20 cellular contexts compared by ENCODE assay signal in the genomic region with DNA sequence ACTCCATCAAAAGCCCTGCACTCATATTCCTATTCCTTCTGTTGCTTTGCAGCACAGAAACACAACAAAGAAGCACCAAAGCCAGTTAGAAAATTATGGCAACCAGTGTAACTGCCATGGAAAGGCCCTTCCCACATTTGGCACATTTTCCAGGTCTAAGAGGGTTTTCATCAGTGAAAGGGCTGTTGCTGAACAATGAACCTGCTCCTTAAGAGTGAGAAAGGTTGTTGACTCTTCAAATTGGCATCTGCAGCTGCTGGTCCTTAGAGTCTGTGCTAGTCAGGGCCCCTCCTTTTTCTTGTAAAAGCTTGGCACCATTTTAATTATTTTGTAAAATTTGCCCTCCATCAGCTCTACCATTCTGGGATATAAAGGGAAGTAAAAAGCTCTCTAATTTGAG.
DNase-seq lines count a peak whose midpoint lies in the region; ATAC-seq and TF ChIP-seq lines count a peak whose summit lies in the region.
"Had no signal": no experiment of that assay in that cellular context is flagged by ENCODE, and none has a peak within 500 bp of the region (broad histone marks: within the 10 kb centered on the region; RNA-seq: fewer than 3 reads in every experiment).

No MANE protein-coding gene starts in this region.

- H3K36me3 ChIP-seq in HUES64 (ENCODE audit: insufficient read depth, low read length) (no peaks in the 10 kb centered on the region), neuronal stem cell (replicated peaks in 1 of 2; ENCODE audit: control insufficient read depth in 2 of 2, insufficient read depth in 2 of 2, low read length in 2 of 2) (no peaks in the 10 kb centered on the region)
- H3K36me3 ChIP-seq: sigmoid colon, thoracic aorta had no signal

- no peak overlapping the region for H4K8ac ChIP-seq in neuronal stem cell (ENCODE audit: low read depth, low read length)

- H3K27me3 ChIP-seq in HUES64 (ENCODE audit: insufficient read depth, low read length), result peaks cover 16% of the 10 kb centered on the region
- H3K27me3 ChIP-seq in neuronal stem cell (ENCODE audit: control insufficient read depth in 3 of 3, insufficient read depth in 3 of 3, low read depth in 1 of 3, low read length in 3 of 3), result no peaks in the 10 kb centered on the region
- H3K27me3 ChIP-seq: sigmoid colon had no signal

- no peak overlapping the region for H2BK12ac ChIP-seq in neuronal stem cell (ENCODE audit: low read length)

- H3K4me2 ChIP-seq in neuronal stem cell (ENCODE audit: insufficient read depth, low read length, poor library complexity, severe bottlenecking), result no peak overlapping the region

- H2AFZ ChIP-seq in neuronal stem cell (ENCODE audit: low read length), result peak overlapping the region; percentile 62

- no peak overlapping the region for H3K14ac ChIP-seq in neuronal stem cell (ENCODE audit: low read length)

- no peak for TF ChIP-seq CTCF in HFFc6 (IDR thresholded peaks at IDR 0.05)

- H3K79me1 ChIP-seq in neuronal stem cell (ENCODE audit: low read depth, low read length), result no peaks in the 10 kb centered on the region

- no peak overlapping the region for H3K23ac ChIP-seq in neuronal stem cell (ENCODE audit: low read depth, low read length, poor library complexity)

- no peaks in the 10 kb centered on the region for H3K9me3 Mint-ChIP-seq in HFFc6
- H3K9me3 Mint-ChIP-seq: activated T-helper 1 cell treated with anti-CD3 and anti-CD28 coated beads, Interleukin-12 subunit alpha, Interleukin-12 subunit beta, Interleukin-2, Interleukin-4 antibody, amounts not matched to agents 30 ng/mL and 10 ng/mL and 1 ng/mL, durations not matched to agents 14 hours and 24 hours and 36 hours had no signal

- peaks cover 23% of the 10 kb centered on the region for H3K4me1 Mint-ChIP-seq in HFFc6 (ENCODE audit: low read depth)
- H3K4me1 Mint-ChIP-seq: B cell had no signal

- H3K4me3 Mint-ChIP-seq in HFFc6, result no peak overlapping the region
- H3K4me3 Mint-ChIP-seq: activated CD8-positive, alpha-beta T cell treated with anti-CD3 and anti-CD28 coated beads, Interleukin-2, amount 10 ng/mL, durations not matched to agents 7 days and 5 days; activated T-helper 1 cell treated with anti-CD3 and anti-CD28 coated beads, Interleukin-12 subunit alpha, Interleukin-12 subunit beta, Interleukin-2, Interleukin-4 antibody, amounts not matched to agents 30 ng/mL and 10 ng/mL and 1 ng/mL, durations not matched to agents 14 hours and 24 hours and 36 hours; B cell had no signal

- peak overlapping the region; percentile 84 for H3K27ac ChIP-seq in HUES64 (ENCODE audit: low read depth, low read length)
- no peak overlapping the region for H3K27ac ChIP-seq in neuronal stem cell (replicated peaks; ENCODE audit: low read length)
- H3K27ac ChIP-seq: sigmoid colon, thoracic aorta had no signal

- H3K9me3 ChIP-seq in HUES64 (ENCODE audit: insufficient read depth, low read depth, low read length), result no peaks in the 10 kb centered on the region
- no peaks in the 10 kb centered on the region for H3K9me3 ChIP-seq in neuronal stem cell (replicated peaks in 1 of 2; ENCODE audit: control insufficient read depth in 2 of 2, insufficient read depth in 1 of 2, low read depth in 1 of 2, low read length in 2 of 2)
- H3K9me3 ChIP-seq: sigmoid colon, thoracic aorta had no signal

- no peaks in the 10 kb centered on the region for H3K27me3 Mint-ChIP-seq in HFFc6 (ENCODE audit: insufficient read depth)

- no peak overlapping the region for H2BK120ac ChIP-seq in neuronal stem cell (ENCODE audit: low read depth, low read length)

- H4K91ac ChIP-seq in neuronal stem cell (ENCODE audit: low read depth, low read length, poor library complexity), result no peak overlapping the region

- H2AK5ac ChIP-seq in neuronal stem cell (ENCODE audit: low read depth, low read length), result no peak overlapping the region

- H3K4me1 ChIP-seq in HUES64 (ENCODE audit: insufficient read depth, low read length) (peaks cover 65% of the 10 kb centered on the region), neuronal stem cell (ENCODE audit: control insufficient read depth in 2 of 2, insufficient read depth in 1 of 2, low read depth in 1 of 2, low read length in 2 of 2) (peaks cover 6 to 12% of the 10 kb centered on the region in 2 donors)

- H3K9ac ChIP-seq in HUES64 (ENCODE audit: low read depth, low read length), result peak overlapping the region; percentile 5; the same call in 1 of the 2 replicates
- H3K9ac ChIP-seq in neuronal stem cell (ENCODE audit: low read depth, low read length, poor library complexity), result no peak overlapping the region

- H3K4me3 ChIP-seq in HUES64 (ENCODE audit: low read length), result 0 out of 2 replicates have a peak overlapping the region, but pooled peaks have one; percentile 12
- no peak overlapping the region for H3K4me3 ChIP-seq in neuronal stem cell (ENCODE audit: low read length in 2 of 2)
- H3K4me3 ChIP-seq: sigmoid colon, thoracic aorta had no signal

- peak; percentile 42 to 83 for DNase-seq in NCI-H2081 (lab: John Stamatoyannopoulos, UW)
- peak; percentile 93 for DNase-seq in NCI-H774 (lab: John Stamatoyannopoulos, UW)
- DNase-seq in neuronal stem cell (ENCODE audit: low spot score), result no peak
- no peak for DNase-seq in HFFc6
- DNase-seq: activated CD8-positive, alpha-beta T cell treated with anti-CD3 and anti-CD28 coated beads, Interleukin-2, amount 10 ng/mL, durations not matched to agents 7 days and 5 days; caudate nucleus; effector CD8-positive, alpha-beta T cell; H7; midbrain; NK-92 treated with Interleukin-12 subunit alpha and Interleukin-12 subunit beta, amount 100 ng/mL, for 24 hours; nucleus accumbens; sigmoid colon; stimulated activated CD4-positive, alpha-beta T cell treated with anti-CD3 and anti-CD28 coated beads, Interleukin-2, amount 100 ng/mL, for 24 hours; T-helper 1 cell had no signal

- H2BK15ac ChIP-seq in neuronal stem cell (ENCODE audit: low read length), result no peak overlapping the region

- H3K4ac ChIP-seq in neuronal stem cell (ENCODE audit: low read length), result no peak overlapping the region

- no peak for ATAC-seq in HG02840 (IDR thresholded peaks at IDR 0.05; ENCODE audit: low FRiP score, unreplicated experiment)
- ATAC-seq in HG02798 (IDR thresholded peaks at IDR 0.05; ENCODE audit: poor library complexity, unreplicated experiment), result no peak
- ATAC-seq: activated CD8-positive, alpha-beta T cell treated with anti-CD3 and anti-CD28 coated beads, Interleukin-2, amount 10 ng/mL, durations not matched to agents 7 days and 5 days had no signal

- no peak overlapping the region for H2BK5ac ChIP-seq in neuronal stem cell (ENCODE audit: low read length)

- H3K27ac Mint-ChIP-seq in HFFc6, result no peak overlapping the region
- H3K27ac Mint-ChIP-seq: activated CD8-positive, alpha-beta T cell treated with anti-CD3 and anti-CD28 coated beads, Interleukin-2, amount 10 ng/mL, durations not matched to agents 7 days and 5 days; activated T-helper 1 cell treated with anti-CD3 and anti-CD28 coated beads, Interleukin-12 subunit alpha, Interleukin-12 subunit beta, Interleukin-2, Interleukin-4 antibody, amounts not matched to agents 30 ng/mL and 10 ng/mL and 1 ng/mL, durations not matched to agents 14 hours and 24 hours and 36 hours; B cell had no signal

- no peak overlapping the region for H3K18ac ChIP-seq in neuronal stem cell (ENCODE audit: low read length)

- no peaks in the 10 kb centered on the region for H3K36me3 Mint-ChIP-seq in HFFc6 (ENCODE audit: low read depth)

Comparison
In these comparisons a context has a peak if more than half of its experiments do, and no peak if none do; other contexts are left out.
1. DNase-seq: peak in NCI-H2081 (2 of 2) and NCI-H774 (single experiment); none in neuronal stem cell (single experiment) and HFFc6 (single experiment).